ENCODE assay signal across 9 cellular contexts in genomic region chr9:73523391-73523790, GRCh38.
"Had no signal": no experiment of that assay in that cellular context is flagged by ENCODE, and none has a peak within 500 bp of the region (broad histone marks: within the 10 kb centered on the region; RNA-seq: fewer than 3 reads in every experiment).

No MANE protein-coding gene starts in this region.

- H3K4me3 ChIP-seq: GM23338, K562 had no signal

- H3K4me1 Mint-ChIP-seq: GM23338, H9 had no signal

- ATAC-seq: GM23338, K562 had no signal

- H2AFZ ChIP-seq: GM23338 had no signal

- H3K4me3 Mint-ChIP-seq: GM23338, H9 had no signal

- H3K27ac Mint-ChIP-seq: GM23338, H9 had no signal

- DNase-seq: H9, HCEC 1CT, IMR-90, KG1 had no signal

- H3K4me2 ChIP-seq: GM23338 had no signal

- FAIRE-seq: H1, H54, K562 had no signal

- H3K27ac ChIP-seq: HL-60 had no signal
